ENCODE assay signal across 8 cellular contexts in genomic region chr6:79949235-79949634, GRCh38. TPM values are rescaled to one million over a fixed set of nuclear protein-coding genes. Genes with fewer than 3 reads are reported as not detected.
DNase-seq lines count a peak whose midpoint lies in the region; ATAC-seq and TF ChIP-seq lines count a peak whose summit lies in the region.

No MANE protein-coding gene starts in this region.

- no peak overlapping the region for H3K4me3 ChIP-seq in spleen

- H3K36me3 Mint-ChIP-seq in activated T-helper 2 cell treated with anti-CD3 and anti-CD28 coated beads, Interferon-gamma antibody, Interleukin-2, Interleukin-4, amounts not matched to agents 10 μg/mL and 5 μg/mL and 100 μg/mL, durations not matched to agents 14 hours and 24 hours and 36 hours (ENCODE audit: low read depth): no peaks in the 10 kb centered on the region

- no peaks in the 10 kb centered on the region for H3K36me3 ChIP-seq in spleen

- peaks cover 44% of the 10 kb centered on the region for H3K27me3 Mint-ChIP-seq in activated T-helper 2 cell treated with anti-CD3 and anti-CD28 coated beads, Interferon-gamma antibody, Interleukin-2, Interleukin-4, amounts not matched to agents 10 μg/mL and 5 μg/mL and 100 μg/mL, durations not matched to agents 14 hours and 24 hours and 36 hours (ENCODE audit: low read depth)

- peaks cover 20% of the 10 kb centered on the region for H3K4me1 Mint-ChIP-seq in activated T-helper 2 cell treated with anti-CD3 and anti-CD28 coated beads, Interferon-gamma antibody, Interleukin-2, Interleukin-4, amounts not matched to agents 10 μg/mL and 5 μg/mL and 100 μg/mL, durations not matched to agents 14 hours and 24 hours and 36 hours (ENCODE audit: low read depth)

- H3K27me3 ChIP-seq in spleen (replicated peaks in 1 of 7): peaks cover 0 to 66% (median 39%) of the 10 kb centered on the region in 7 donors

- peak in 9 of 11 experiments; percentile 14 to 60 (median 30) for TF ChIP-seq CTCF in spleen (IDR thresholded peaks at IDR 0.05 in 8 of 11, conservative IDR thresholded peaks at IDR 0.05 in 3 of 11)

- H3K9me3 Mint-ChIP-seq in activated T-helper 2 cell treated with anti-CD3 and anti-CD28 coated beads, Interferon-gamma antibody, Interleukin-2, Interleukin-4, amounts not matched to agents 10 μg/mL and 5 μg/mL and 100 μg/mL, durations not matched to agents 14 hours and 24 hours and 36 hours: no peaks in the 10 kb centered on the region

- H3K9me3 ChIP-seq in spleen: no peaks in the 10 kb centered on the region

- no peak overlapping the region for H3K4me3 Mint-ChIP-seq in activated T-helper 2 cell treated with anti-CD3 and anti-CD28 coated beads, Interferon-gamma antibody, Interleukin-2, Interleukin-4, amounts not matched to agents 10 μg/mL and 5 μg/mL and 100 μg/mL, durations not matched to agents 14 hours and 24 hours and 36 hours (ENCODE audit: low read depth)

- peaks cover 5 to 22% (median 20%) of the 10 kb centered on the region in 6 donors for H3K4me1 ChIP-seq in spleen

- WGBS in spleen, 5 donors: 13 to 38% (median 17%) methylated on average over 6 of the region's 6 CpGs

- intact Hi-C loops in activated T-helper 2 cell treated with anti-CD3 and anti-CD28 coated beads, Interferon-gamma antibody, Interleukin-2, Interleukin-4, amounts not matched to agents 10 μg/mL and 5 μg/mL and 100 μg/mL, durations not matched to agents 14 hours and 24 hours and 36 hours (cut with micrococcal nuclease): loop anchor here (1.0 kb wide), 1 partner anchor 145 kb away; no protein-coding TSS in a partner anchor
- intact Hi-C loops in left cardiac atrium (cut with DNase I) (loop anchor here in 1 of 2 donors (10.0 kb wide), 1 partner anchor 146 kb away; no protein-coding TSS in a partner anchor), spleen (cut with DNase I; ENCODE audit: low total_unique reads) (loop anchor here (5.0 kb wide), 1 partner anchor 143 kb away; no protein-coding TSS in a partner anchor)

- ATAC-seq in GM19397 (IDR thresholded peaks at IDR 0.05; ENCODE audit: unreplicated experiment): peak; percentile 41
- no peak for ATAC-seq in left cardiac atrium
- ATAC-seq in HG02763 (IDR thresholded peaks at IDR 0.05; ENCODE audit: unreplicated experiment): no peak

- no peak overlapping the region for H3K27ac ChIP-seq in spleen

- peak; percentile 32 for DNase-seq in DMS79 (lab: John Stamatoyannopoulos, UW)
- peak; percentile 44 for DNase-seq in HT1080 (ENCODE audit: low read depth)
- DNase-seq in NOMO-1 treated with dmso at 0.1 percent for 144 hours (lab: John Stamatoyannopoulos, UW; ENCODE audit: unreplicated experiment): peak; percentile 6
- DNase-seq in activated T-helper 2 cell treated with anti-CD3 and anti-CD28 coated beads, Interferon-gamma antibody, Interleukin-2, Interleukin-4, amounts not matched to agents 10 μg/mL and 5 μg/mL and 100 μg/mL, durations not matched to agents 14 hours and 24 hours and 36 hours (ENCODE audit: low spot score): peak; percentile 29
- peak; percentile 32 for DNase-seq in left cardiac atrium
- DNase-seq in spleen: no peak

- TF ChIP-seq POLR2A in spleen (IDR thresholded peaks at IDR 0.05): no peak

- no peak overlapping the region for H3K27ac Mint-ChIP-seq in activated T-helper 2 cell treated with anti-CD3 and anti-CD28 coated beads, Interferon-gamma antibody, Interleukin-2, Interleukin-4, amounts not matched to agents 10 μg/mL and 5 μg/mL and 100 μg/mL, durations not matched to agents 14 hours and 24 hours and 36 hours

RNA-seq across cellular contexts. Expression of gene ELOVL4, which starts 1.9 kb away (rescaled TPM):
- 0.47 and 0.66 TPM in 2 replicates for total RNA-seq in HT1080 (2014; rRNA removed; shearing (Covaris generic))
- 1.8 and 2.3 TPM in 2 replicates for polyA plus RNA-seq in HT1080 (2015; cell fraction: cytosol; rRNA removed)
- 2.3 and 2.7 TPM in 2 replicates for polyA plus RNA-seq in HT1080 (2015; cell fraction: nucleus; rRNA removed)
- total RNA-seq in activated T-helper 2 cell treated with anti-CD3 and anti-CD28 coated beads, Interferon-gamma antibody, Interleukin-2, Interleukin-4, amounts not matched to agents 10 μg/mL and 5 μg/mL and 100 μg/mL, durations not matched to agents 14 hours and 24 hours and 36 hours: 0.76 and 0.98 TPM in 2 replicates
- total RNA-seq in left cardiac atrium: under 1 TPM; 0.47 to 0.58 TPM
- under 1 TPM; 0.17 to 0.77 (median 0.24) TPM for total RNA-seq in spleen
- polyA plus RNA-seq in spleen: under 1 TPM; 0.17 to 0.38 (median 0.26) TPM

RNA-seq across cellular contexts. Expression of gene TTK, which starts 55.2 kb away (rescaled TPM):
- 48.7 and 50.8 TPM in 2 replicates for total RNA-seq in HT1080 (2014; rRNA removed; shearing (Covaris generic))
- polyA plus RNA-seq in HT1080 (2015; cell fraction: cytosol; rRNA removed): 32.1 and 39.3 TPM in 2 replicates
- 96.6 and 106 TPM in 2 replicates for polyA plus RNA-seq in HT1080 (2015; cell fraction: nucleus; rRNA removed)
- 25.5 and 26.2 TPM in 2 replicates for total RNA-seq in activated T-helper 2 cell treated with anti-CD3 and anti-CD28 coated beads, Interferon-gamma antibody, Interleukin-2, Interleukin-4, amounts not matched to agents 10 μg/mL and 5 μg/mL and 100 μg/mL, durations not matched to agents 14 hours and 24 hours and 36 hours
- total RNA-seq in left cardiac atrium (under 1 TPM; 0.52 to 0.62 TPM), spleen (1 to 10 TPM; 1.5 to 5.9 (median 2.6) TPM)
- polyA plus RNA-seq in spleen: 1 to 10 TPM in 2 of 3 donors, under 1 TPM in 1; 0.74 to 2.8 (median 1.2) TPM
